10 cellular contexts compared by ENCODE assay signal in genomic region chr3:43997788-43998373, GRCh38.
A peak's percentile ranks its signal among the peaks of the same experiment; 100 is the strongest.
DNase-seq lines count a peak whose midpoint lies in the region; ATAC-seq and TF ChIP-seq lines count a peak whose summit lies in the region.
"Had no signal": no experiment of that assay in that cellular context is flagged by ENCODE, and none has a peak within 500 bp of the region (broad histone marks: within the 10 kb centered on the region; RNA-seq: fewer than 3 reads in every experiment).

No MANE protein-coding gene starts in this region.

- no peak for ATAC-seq in HG03159 (IDR thresholded peaks at IDR 0.05; ENCODE audit: unreplicated experiment)
- ATAC-seq in HG02798 (IDR thresholded peaks at IDR 0.05; ENCODE audit: poor library complexity, unreplicated experiment): no peak

- no peaks in the 10 kb centered on the region for H3K36me3 ChIP-seq in rectal smooth muscle tissue (ENCODE audit: control insufficient read depth, insufficient read depth, low read length)
- H3K36me3 ChIP-seq: SJSA1 had no signal

- TF ChIP-seq CTCF in GM12864 (IDR thresholded peaks at IDR 0.05; ENCODE audit: low read depth, low read length, missing control alignments): no peak
- TF ChIP-seq CTCF in epithelial cell of esophagus (IDR thresholded peaks at IDR 0.05; ENCODE audit: insufficient read depth, low read depth, low read length, missing control alignments): no peak

- peaks cover 43% of the 10 kb centered on the region for H3K27me3 ChIP-seq in rectal smooth muscle tissue (ENCODE audit: control insufficient read depth, insufficient read depth, low read length)

- no peak for DNase-seq in GM12864 (ENCODE audit: low read depth)
- DNase-seq in RPMI8226: peak; percentile 73
- DNase-seq in epithelial cell of esophagus (ENCODE audit: low read depth): no peak
- no peak for DNase-seq in SIG-M5 treated with dmso at 0.1 percent for 504 hours (lab: John Stamatoyannopoulos, UW; ENCODE audit: unreplicated experiment)
- DNase-seq in NCI-H774 (lab: John Stamatoyannopoulos, UW): no peak

- H3K4me3 ChIP-seq in GM12864 (ENCODE audit: low read depth, low read length) (peak overlapping the region; percentile 61; the same call in 1 of the 2 replicates), epithelial cell of esophagus (ENCODE audit: low read length) (peak overlapping the region; percentile 43), rectal smooth muscle tissue (ENCODE audit: low read length) (peak overlapping the region; percentile 30)
- H3K4me3 ChIP-seq: SJSA1 had no signal

- H3K4me1 ChIP-seq in rectal smooth muscle tissue (ENCODE audit: control insufficient read depth, insufficient read depth, low read length): peaks cover 2% of the 10 kb centered on the region
- H3K4me1 ChIP-seq: foreskin keratinocyte had no signal

- no peak overlapping the region for H3K9ac ChIP-seq in rectal smooth muscle tissue (ENCODE audit: low read length)

- H3K27ac ChIP-seq in rectal smooth muscle tissue (ENCODE audit: low read depth, low read length): no peak overlapping the region
- H3K27ac ChIP-seq: foreskin keratinocyte, SJSA1 had no signal
